In genomic region chr18:56787392-56787791, GRCh38 we compare ENCODE assay signal across 18 cellular contexts.
DNase-seq lines count a peak whose midpoint lies in the region; ATAC-seq and TF ChIP-seq lines count a peak whose summit lies in the region.
"Had no signal": no experiment of that assay in that cellular context is flagged by ENCODE, and none has a peak within 500 bp of the region (broad histone marks: within the 10 kb centered on the region; RNA-seq: fewer than 3 reads in every experiment).

No MANE protein-coding gene starts in this region.

- DNase-seq in GM23338 (ENCODE audit: low spot score) (no peak), NCI-H748 (lab: John Stamatoyannopoulos, UW; ENCODE audit: unreplicated experiment) (peak; percentile 68), endodermal cell (no peak), neural progenitor cell (ENCODE audit: low spot score) (peak; percentile 63), SKM-1 (lab: John Stamatoyannopoulos, UW; ENCODE audit: unreplicated experiment) (no peak)
- no peak for DNase-seq in activated T-cell treated with anti-CD3 and anti-CD28 coated beads, Interleukin-2, amount 50 U/mL, for 24 hours
- DNase-seq: Caco-2; CD4-positive, CD25-positive, alpha-beta regulatory T cell; CD8-positive, alpha-beta T cell; DMS153; DND-41; GOT3; HFFc6 had no signal

- H3K9me3 ChIP-seq in endodermal cell (ENCODE audit: control insufficient read depth, low read length) (no peaks in the 10 kb centered on the region), neural progenitor cell (ENCODE audit: low read depth) (no peaks in the 10 kb centered on the region)
- H3K9me3 ChIP-seq: BLaER1, Caco-2, HAP-1 had no signal

- H3K4me1 Mint-ChIP-seq in GM23338 (peaks cover 3% of the 10 kb centered on the region; the same call in 2 of the 3 replicates), endodermal cell (peaks cover 3% of the 10 kb centered on the region), neural progenitor cell (peaks cover 62% of the 10 kb centered on the region)
- H3K4me1 Mint-ChIP-seq in activated T-cell treated with anti-CD3 and anti-CD28 coated beads, Interleukin-2, amount 50 U/mL, for 24 hours (ENCODE audit: low read depth), result no peaks in the 10 kb centered on the region
- H3K4me1 Mint-ChIP-seq: B cell had no signal

- WGBS in endodermal cell (ENCODE audit: insufficient coverage in 1 of 2, insufficient read length in 1 of 2), 2 experiments, result 74 to 89% methylated on average over 4 to 5 of the region's 5 CpGs

- H3K36me3 Mint-ChIP-seq in GM23338 (ENCODE audit: low read depth) (no peaks in the 10 kb centered on the region), endodermal cell (ENCODE audit: low read depth) (no peaks in the 10 kb centered on the region), neural progenitor cell (peaks cover 1% of the 10 kb centered on the region)
- peaks cover 49% of the 10 kb centered on the region for H3K36me3 Mint-ChIP-seq in activated T-cell treated with anti-CD3 and anti-CD28 coated beads, Interleukin-2, amount 50 U/mL, for 24 hours (ENCODE audit: low read depth)

- H2AFZ ChIP-seq in GM23338 (no peak overlapping the region), neural progenitor cell (replicated peaks) (no peak overlapping the region)

- H3K27ac ChIP-seq in GM23338 (ENCODE audit: low read depth) (no peak overlapping the region), endodermal cell (ENCODE audit: low read depth, low read length) (peak overlapping the region; percentile 21), neural progenitor cell (no peak overlapping the region)
- H3K27ac ChIP-seq: BLaER1, C4-2B had no signal

- no peak overlapping the region for H3K4me3 Mint-ChIP-seq in GM23338
- no peak overlapping the region for H3K4me3 Mint-ChIP-seq in endodermal cell
- no peak overlapping the region for H3K4me3 Mint-ChIP-seq in neural progenitor cell
- no peak overlapping the region for H3K4me3 Mint-ChIP-seq in activated T-cell treated with anti-CD3 and anti-CD28 coated beads, Interleukin-2, amount 50 U/mL, for 24 hours
- H3K4me3 Mint-ChIP-seq: B cell; CD4-positive, CD25-positive, alpha-beta regulatory T cell; CD8-positive, alpha-beta T cell; HFFc6 had no signal

- H3K27ac Mint-ChIP-seq in GM23338, result peak overlapping the region; percentile 20; the same call in 1 of the 2 replicates
- H3K27ac Mint-ChIP-seq in endodermal cell, result no peak overlapping the region
- peak overlapping the region; percentile 95 for H3K27ac Mint-ChIP-seq in neural progenitor cell
- no peak overlapping the region for H3K27ac Mint-ChIP-seq in activated T-cell treated with anti-CD3 and anti-CD28 coated beads, Interleukin-2, amount 50 U/mL, for 24 hours
- H3K27ac Mint-ChIP-seq: B cell; CD4-positive, CD25-positive, alpha-beta regulatory T cell; CD8-positive, alpha-beta T cell; HFFc6 had no signal

- H3K27me3 ChIP-seq in GM23338 (ENCODE audit: insufficient read depth), result no peaks in the 10 kb centered on the region
- H3K27me3 ChIP-seq in endodermal cell (ENCODE audit: control insufficient read depth, insufficient read depth, low read length, poor library complexity, severe bottlenecking), result no peaks in the 10 kb centered on the region
- no peaks in the 10 kb centered on the region for H3K27me3 ChIP-seq in neural progenitor cell
- H3K27me3 ChIP-seq: BLaER1 had no signal

- H3K36me3 ChIP-seq in GM23338 (ENCODE audit: insufficient read depth), result no peaks in the 10 kb centered on the region
- no peaks in the 10 kb centered on the region for H3K36me3 ChIP-seq in endodermal cell (ENCODE audit: control insufficient read depth, insufficient read depth, low read length)
- H3K36me3 ChIP-seq in neural progenitor cell, result no peaks in the 10 kb centered on the region
- H3K36me3 ChIP-seq: BLaER1, HAP-1 had no signal

- H3K27me3 Mint-ChIP-seq in GM23338 (ENCODE audit: insufficient read depth, low read depth, poor library complexity) (no peaks in the 10 kb centered on the region), endodermal cell (ENCODE audit: insufficient read depth) (no peaks in the 10 kb centered on the region), neural progenitor cell (ENCODE audit: insufficient read depth, low read depth) (no peaks in the 10 kb centered on the region)
- no peaks in the 10 kb centered on the region for H3K27me3 Mint-ChIP-seq in activated T-cell treated with anti-CD3 and anti-CD28 coated beads, Interleukin-2, amount 50 U/mL, for 24 hours
- H3K27me3 Mint-ChIP-seq: B cell; CD4-positive, CD25-positive, alpha-beta regulatory T cell had no signal

- H3K9me2 ChIP-seq in GM23338 (ENCODE audit: insufficient read depth), result no peaks in the 10 kb centered on the region

- no peak for TF ChIP-seq CTCF in GM23338 (conservative IDR thresholded peaks at IDR 0.05; ENCODE audit: low read depth in 2 of 2)
- TF ChIP-seq CTCF in endodermal cell (conservative IDR thresholded peaks at IDR 0.05), result no peak
- TF ChIP-seq CTCF in neural progenitor cell (IDR thresholded peaks at IDR 0.05), result no peak

- H3K4me2 ChIP-seq in GM23338 (no peak overlapping the region), neural progenitor cell (peak overlapping the region; percentile 64)
- H3K4me2 ChIP-seq: BLaER1 had no signal

- no peaks in the 10 kb centered on the region for H3F3A ChIP-seq in GM23338 (replicated peaks; ENCODE audit: low read depth)
- H3F3A ChIP-seq in neural progenitor cell (ENCODE audit: low read depth), result no peaks in the 10 kb centered on the region

- ATAC-seq in GM23338, result no peak
- ATAC-seq in GM21390 (IDR thresholded peaks at IDR 0.05; ENCODE audit: unreplicated experiment), result no peak
- ATAC-seq: CD8-positive, alpha-beta T cell had no signal

- H4K20me1 ChIP-seq in GM23338 (replicated peaks; ENCODE audit: insufficient read depth) (no peaks in the 10 kb centered on the region), neural progenitor cell (ENCODE audit: low read depth) (no peaks in the 10 kb centered on the region)
- H4K20me1 ChIP-seq: BLaER1 had no signal

- H3K79me2 ChIP-seq in GM23338 (replicated peaks; ENCODE audit: insufficient read depth) (no peaks in the 10 kb centered on the region), neural progenitor cell (ENCODE audit: low read depth) (no peaks in the 10 kb centered on the region)

- H3K4me1 ChIP-seq in GM23338 (ENCODE audit: insufficient read depth) (no peaks in the 10 kb centered on the region), endodermal cell (ENCODE audit: control insufficient read depth, insufficient read depth, low read length) (no peaks in the 10 kb centered on the region), neural progenitor cell (peaks cover 51% of the 10 kb centered on the region)
- H3K4me1 ChIP-seq: BLaER1, Caco-2 had no signal

- H3K4me3 ChIP-seq in GM23338 (no peak overlapping the region), endodermal cell (ENCODE audit: low read length) (no peak overlapping the region), neural progenitor cell (no peak overlapping the region)
- H3K4me3 ChIP-seq: BLaER1, HAP-1 had no signal

- H3K9me3 Mint-ChIP-seq in GM23338 (no peaks in the 10 kb centered on the region), endodermal cell (no peaks in the 10 kb centered on the region), neural progenitor cell (no peaks in the 10 kb centered on the region)
- H3K9me3 Mint-ChIP-seq in activated T-cell treated with anti-CD3 and anti-CD28 coated beads, Interleukin-2, amount 50 U/mL, for 24 hours, result no peaks in the 10 kb centered on the region
- H3K9me3 Mint-ChIP-seq: CD4-positive, CD25-positive, alpha-beta regulatory T cell; CD8-positive, alpha-beta T cell; HFFc6 had no signal

- H3K9ac ChIP-seq in endodermal cell (ENCODE audit: extremely low read depth, low read length, poor library complexity, severe bottlenecking), result no peak overlapping the region
- no peak overlapping the region for H3K9ac ChIP-seq in neural progenitor cell
- H3K9ac ChIP-seq: BLaER1 had no signal

TF ChIP-seq in GM23338, 12 proteins besides CTCF, POLR2A, EP300 and RAD21 (continues in another document):
- TF ChIP-seq NANOG (IDR thresholded peaks at IDR 0.05; ENCODE audit: borderline replicate concordance) (no peak), ZNF114 (CRISPR knock-in tag; IDR thresholded peaks at IDR 0.05) (no peak), ZNF331 (CRISPR knock-in tag; IDR thresholded peaks at IDR 0.05; ENCODE audit: low read depth) (no peak), EZH2phosphoT487 (IDR thresholded peaks at IDR 0.05; ENCODE audit: unreplicated experiment) (no peak), JUNB (IDR thresholded peaks at IDR 0.05; ENCODE audit: unreplicated experiment) (no peak), POLR2AphosphoS5 (IDR thresholded peaks at IDR 0.05; ENCODE audit: low read depth) (no peak), STAT1 (IDR thresholded peaks at IDR 0.05; ENCODE audit: unreplicated experiment) (no peak)
- TF ChIP-seq, protein P1, sequence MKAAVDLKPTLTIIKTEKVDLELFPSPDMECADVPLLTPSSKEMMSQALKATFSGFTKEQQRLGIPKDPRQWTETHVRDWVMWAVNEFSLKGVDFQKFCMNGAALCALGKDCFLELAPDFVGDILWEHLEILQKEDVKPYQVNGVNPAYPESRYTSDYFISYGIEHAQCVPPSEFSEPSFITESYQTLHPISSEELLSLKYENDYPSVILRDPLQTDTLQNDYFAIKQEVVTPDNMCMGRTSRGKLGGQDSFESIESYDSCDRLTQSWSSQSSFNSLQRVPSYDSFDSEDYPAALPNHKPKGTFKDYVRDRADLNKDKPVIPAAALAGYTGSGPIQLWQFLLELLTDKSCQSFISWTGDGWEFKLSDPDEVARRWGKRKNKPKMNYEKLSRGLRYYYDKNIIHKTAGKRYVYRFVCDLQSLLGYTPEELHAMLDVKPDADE (IDR thresholded peaks at IDR 0.05), result no peak

Comparison
In these comparisons a context has a peak if more than half of its experiments do, and no peak if none do; other contexts are left out.
1. DNase-seq: peak in NCI-H748 (single experiment) and neural progenitor cell (single experiment); none in GM23338 (single experiment), endodermal cell (single experiment), SKM-1 (single experiment) and activated T-cell treated with anti-CD3 and anti-CD28 coated beads, Interleukin-2, amount 50 U/mL, for 24 hours (single experiment).
2. H3K27ac Mint-ChIP-seq: peak in GM23338 (single experiment) and neural progenitor cell (single experiment); none in endodermal cell (single experiment) and activated T-cell treated with anti-CD3 and anti-CD28 coated beads, Interleukin-2, amount 50 U/mL, for 24 hours (single experiment).